Comparison of ENCODE assay signal across 8 cellular contexts in the genomic region with DNA sequence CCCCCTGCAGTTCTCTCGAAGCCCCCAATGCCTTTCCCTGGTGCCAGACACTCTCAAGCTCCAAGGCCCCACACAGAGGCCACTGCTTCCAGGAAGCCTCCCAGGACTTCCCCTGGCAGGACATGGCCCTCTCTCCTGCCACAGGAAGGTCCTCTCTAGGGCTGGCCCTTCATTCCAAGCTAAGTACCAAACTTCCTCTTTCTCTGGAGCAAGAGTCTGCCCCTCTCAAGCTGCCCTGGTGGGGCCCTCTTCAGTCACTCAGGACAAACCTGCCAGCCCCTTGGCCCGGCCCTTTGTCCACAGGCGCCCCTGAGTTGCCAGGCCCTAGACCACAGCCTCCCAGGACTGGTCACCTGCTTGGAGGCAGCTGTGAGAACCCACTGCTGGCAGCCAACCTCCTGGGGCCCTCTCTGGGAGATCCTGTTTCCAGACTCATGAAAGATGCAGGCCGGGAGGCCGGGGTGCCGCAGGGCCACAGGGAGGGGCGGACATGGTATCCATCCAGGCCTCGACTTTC. TPM values are rescaled to one million over a fixed set of nuclear protein-coding genes. Genes with fewer than 3 reads are reported as not detected.
DNase-seq lines count a peak whose midpoint lies in the region; ATAC-seq, FAIRE-seq and TF ChIP-seq lines count a peak whose summit lies in the region.

No MANE protein-coding gene starts in this region.

- CTCF ChIA-PET in activated CD8-positive, alpha-beta T cell treated with anti-CD3 and anti-CD28 coated beads, Interleukin-2, amount 10 ng/mL, durations not matched to agents 7 days and 5 days (lab: Charles Lee) = interaction anchor here (2.2 kb wide), 2 partner anchors 19 to 27 kb away, joined by 10 to 19 read pairs; no protein-coding TSS in a partner anchor

- H3K4me1 Mint-ChIP-seq in HFFc6 (ENCODE audit: low read depth) = peaks cover 8% of the 10 kb centered on the region
- H3K4me1 Mint-ChIP-seq in activated CD8-positive, alpha-beta T cell treated with anti-CD3 and anti-CD28 coated beads, Interleukin-2, amount 10 ng/mL, durations not matched to agents 7 days and 5 days (ENCODE audit: low read depth) = peaks cover 60% of the 10 kb centered on the region

- intact Hi-C loops in heart right ventricle (cut with DNase I) = no loop called here

- TF ChIP-seq CTCF in HFFc6 (IDR thresholded peaks at IDR 0.05) (0 out of 2 replicates have a peak, but pooled peaks have one; percentile 12), heart right ventricle (IDR thresholded peaks at IDR 0.05) (no peak)

- POLR2A ChIA-PET in activated CD8-positive, alpha-beta T cell treated with anti-CD3 and anti-CD28 coated beads, Interleukin-2, amount 10 ng/mL, durations not matched to agents 7 days and 5 days (lab: Charles Lee) = interaction anchor here (1.0 to 1.1 kb wide), 2 partner anchors 7 to 161 kb away, joined by 3 read pairs; no protein-coding TSS in a partner anchor

- H3K27me3 ChIP-seq in heart right ventricle = no peaks in the 10 kb centered on the region

- WGBS in heart right ventricle, 2 donors = 44 to 47% methylated on average over 8 of the region's 8 CpGs

- H3K4me3 Mint-ChIP-seq in HFFc6 = no peak overlapping the region
- no peak overlapping the region for H3K4me3 Mint-ChIP-seq in activated CD8-positive, alpha-beta T cell treated with anti-CD3 and anti-CD28 coated beads, Interleukin-2, amount 10 ng/mL, durations not matched to agents 7 days and 5 days

- DNase-seq in HFFc6 = no peak
- DNase-seq in activated CD8-positive, alpha-beta T cell treated with anti-CD3 and anti-CD28 coated beads, Interleukin-2, amount 10 ng/mL, durations not matched to agents 7 days and 5 days = no peak
- DNase-seq in heart right ventricle = no peak
- peak; percentile 41 for DNase-seq in renal cortical epithelial cell (ENCODE audit: low read depth)
- no peak for DNase-seq in GM03348 (ENCODE audit: low spot score)
- DNase-seq in GM19239 (ENCODE audit: insufficient read length, low spot score) = no peak
- no peak for DNase-seq in NCI-H526 treated with DMSO at 0.1 percent for 48 hours (lab: John Stamatoyannopoulos, UW)
- DNase-seq in NCI-H2029 (lab: John Stamatoyannopoulos, UW) = no peak

- no peak overlapping the region for H3K4me3 ChIP-seq in heart right ventricle

- peak overlapping the region in 9 of 10 donors; percentile 29 to 99 (median 62) for H3K27ac ChIP-seq in heart right ventricle

- H3K27ac Mint-ChIP-seq in HFFc6 = no peak overlapping the region
- H3K27ac Mint-ChIP-seq in activated CD8-positive, alpha-beta T cell treated with anti-CD3 and anti-CD28 coated beads, Interleukin-2, amount 10 ng/mL, durations not matched to agents 7 days and 5 days = peak overlapping the region; percentile 94

- no peak for ATAC-seq in activated CD8-positive, alpha-beta T cell treated with anti-CD3 and anti-CD28 coated beads, Interleukin-2, amount 10 ng/mL, durations not matched to agents 7 days and 5 days
- ATAC-seq in heart right ventricle = peak in 6 of 8 donors; percentile 2 to 25 (median 8)

- peaks cover 0 to 57% (median 19%) of the 10 kb centered on the region in 9 donors for H3K36me3 ChIP-seq in heart right ventricle

- peaks cover 38 to 86% (median 64%) of the 10 kb centered on the region in 9 donors for H3K4me1 ChIP-seq in heart right ventricle

- no peak for FAIRE-seq in GM19239 (lab: Jason Lieb, UNC)

- H3K9me3 ChIP-seq in heart right ventricle = no peaks in the 10 kb centered on the region

- H3K27me3 Mint-ChIP-seq in HFFc6 (ENCODE audit: insufficient read depth) = 0 out of 2 replicates have a peak, but pooled peaks cover 1% of the 10 kb centered on the region
- no peaks in the 10 kb centered on the region for H3K27me3 Mint-ChIP-seq in activated CD8-positive, alpha-beta T cell treated with anti-CD3 and anti-CD28 coated beads, Interleukin-2, amount 10 ng/mL, durations not matched to agents 7 days and 5 days (ENCODE audit: low read depth)

- no peaks in the 10 kb centered on the region for H3K36me3 Mint-ChIP-seq in HFFc6 (ENCODE audit: low read depth)
- peaks cover 5% of the 10 kb centered on the region for H3K36me3 Mint-ChIP-seq in activated CD8-positive, alpha-beta T cell treated with anti-CD3 and anti-CD28 coated beads, Interleukin-2, amount 10 ng/mL, durations not matched to agents 7 days and 5 days (ENCODE audit: low read depth)

- H3K9me3 Mint-ChIP-seq in HFFc6 = no peaks in the 10 kb centered on the region
- H3K9me3 Mint-ChIP-seq in activated CD8-positive, alpha-beta T cell treated with anti-CD3 and anti-CD28 coated beads, Interleukin-2, amount 10 ng/mL, durations not matched to agents 7 days and 5 days (ENCODE audit: insufficient read depth) = no peaks in the 10 kb centered on the region

RNA-seq across cellular contexts. Expression of a gene that starts 6.6 kb away (rescaled TPM):
- total RNA-seq in HFFc6 (2021; fragmentation: NEBNext Ultra II Directional; extraction: Animal tissue kit (Norgen Biotek cat#: 25700)) = 10 to 100 TPM; 23.2 to 28.0 (median 25.6) TPM
- total RNA-seq in activated CD8-positive, alpha-beta T cell treated with anti-CD3 and anti-CD28 coated beads, Interleukin-2, amount 10 ng/mL, durations not matched to agents 7 days and 5 days = 10 to 100 TPM; 20.8 to 21.1 TPM
- total RNA-seq in heart right ventricle = 10 to 100 TPM; 35.5 to 77.1 (median 41.3) TPM
- polyA plus RNA-seq in heart right ventricle = 10 to 100 TPM; 39.8 to 50.3 TPM
- 35.1 and 81.8 TPM in 2 replicates for total RNA-seq in renal cortical epithelial cell

RNA-seq across cellular contexts. Expression of a gene that starts 31.4 kb away (rescaled TPM):
- total RNA-seq in HFFc6 (2021; fragmentation: NEBNext Ultra II Directional; extraction: Animal tissue kit (Norgen Biotek cat#: 25700)) = 10 to 100 TPM; 35.3 to 40.6 (median 37.9) TPM
- 10 to 100 TPM; 51.7 to 55.4 TPM for total RNA-seq in activated CD8-positive, alpha-beta T cell treated with anti-CD3 and anti-CD28 coated beads, Interleukin-2, amount 10 ng/mL, durations not matched to agents 7 days and 5 days
- total RNA-seq in heart right ventricle (10 to 100 TPM; 22.3 to 33.7 (median 25.9) TPM), renal cortical epithelial cell (38.0 and 71.7 TPM in 2 replicates)
- 10 to 100 TPM; 41.9 to 47.3 TPM for polyA plus RNA-seq in heart right ventricle

RNA-seq across cellular contexts. Expression of a gene that starts 56.5 kb away (rescaled TPM):
- total RNA-seq in HFFc6 (2021; fragmentation: NEBNext Ultra II Directional; extraction: Animal tissue kit (Norgen Biotek cat#: 25700)) = not detected
- not detected for total RNA-seq in activated CD8-positive, alpha-beta T cell treated with anti-CD3 and anti-CD28 coated beads, Interleukin-2, amount 10 ng/mL, durations not matched to agents 7 days and 5 days
- total RNA-seq in heart right ventricle (100 to 1,000 TPM; 138 to 236 (median 200) TPM), renal cortical epithelial cell (0.17 TPM in 1 of 2 replicates, not detected in the other)
- polyA plus RNA-seq in heart right ventricle = 100 to 1,000 TPM in 1 of 2 donors, 10 to 100 TPM in 1; 16.6 to 115 TPM

Comparison
In these comparisons a context has a peak if more than half of its experiments do, and no peak if none do; other contexts are left out.
1. RNA of a gene that starts 56.5 kb away (total RNA-seq): 138 to 236 TPM in heart right ventricle; not detected in activated CD8-positive, alpha-beta T cell treated with anti-CD3 and anti-CD28 coated beads, Interleukin-2, amount 10 ng/mL, durations not matched to agents 7 days and 5 days, not detected in HFFc6 and 0.17 TPM in renal cortical epithelial cell; every median in the first group is over 100 times any median in the second.